In genomic region chr3:38585791-38586420, GRCh38 we compare ENCODE assay signal across 30 cellular contexts.
DNase-seq lines count a peak whose midpoint lies in the region; ATAC-seq and TF ChIP-seq lines count a peak whose summit lies in the region.
"Had no signal": no experiment of that assay in that cellular context is flagged by ENCODE, and none has a peak within 500 bp of the region (broad histone marks: within the 10 kb centered on the region; RNA-seq: fewer than 3 reads in every experiment).

No MANE protein-coding gene starts in this region.

- DNase-seq in activated CD4-positive, alpha-beta T cell treated with anti-CD3 and anti-CD28 coated beads for 1 hour, result peak; percentile 2
- DNase-seq in activated CD4-positive, alpha-beta T cell treated with anti-CD3 and anti-CD28 coated beads, Interleukin-2, amount 50 U/mL, for 4 hours, result no peak
- DNase-seq in H9 (peak; percentile 15), coronary artery (ENCODE audit: low spot score) (peak; percentile 57), sciatic nerve (ENCODE audit: low spot score) (peak; percentile 34), glutamatergic neuron (no peak)
- DNase-seq: 8988T; activated naive CD4-positive, alpha-beta T cell treated with Interleukin-2 at 50 U/mL for 16 hours; activated T-cell treated with anti-CD3 and anti-CD28 coated beads, Interleukin-2, amount 50 U/mL, for 72 hours; amygdala; brain microvascular endothelial cell; C1 segment of cervical spinal cord; Caco-2; effector CD4-positive, alpha-beta T cell; hypothalamus; NCI-H146; NCI-H226; NCI-H526 treated with DMSO at 0.1 percent for 48 hours; NK-92 treated with Interleukin-12 subunit alpha and Interleukin-12 subunit beta, amount 100 ng/mL, for 24 hours; nucleus accumbens; T-helper 1 cell had no signal

- H3K14ac ChIP-seq in H9 (ENCODE audit: insufficient read depth, low read length), result no peak overlapping the region

- H3K27ac ChIP-seq in H9 (ENCODE audit: insufficient read length, low read depth, low read length), result no peak overlapping the region
- no peak overlapping the region for H3K27ac ChIP-seq in coronary artery
- H3K27ac ChIP-seq: brain microvascular endothelial cell, left lung, psoas muscle, SK-N-MC had no signal

- H3K4me1 ChIP-seq in H9 (ENCODE audit: insufficient read depth, low read length), result no peaks in the 10 kb centered on the region
- H3K4me1 ChIP-seq: Caco-2, left lung, psoas muscle had no signal

- intact Hi-C loops in sciatic nerve (cut with DNase I), result no loop called here

- H2BK12ac ChIP-seq in H9 (ENCODE audit: insufficient read length, low read depth, low read length), result no peak overlapping the region

- no peak overlapping the region for H3K4ac ChIP-seq in H9 (ENCODE audit: low read depth, low read length)

- no peaks in the 10 kb centered on the region for H3K27me3 ChIP-seq in H9 (ENCODE audit: insufficient read depth, low read length)
- H3K27me3 ChIP-seq: brain microvascular endothelial cell, left lung had no signal

- no peaks in the 10 kb centered on the region for H3K9me3 ChIP-seq in H9 (ENCODE audit: control insufficient read depth, low read depth, low read length)
- H3K9me3 ChIP-seq: Caco-2, left lung, psoas muscle had no signal

- no peak overlapping the region for H3K4me2 ChIP-seq in H9 (ENCODE audit: insufficient read depth, insufficient read length, low read length)

- no peak overlapping the region for H3K9ac ChIP-seq in H9 (ENCODE audit: extremely low read depth, insufficient read length, low read length)

- H3K79me2 ChIP-seq in H9 (ENCODE audit: insufficient read depth, low read length), result no peaks in the 10 kb centered on the region

- H3K27ac Mint-ChIP-seq in H9 (no peak overlapping the region), glutamatergic neuron (ENCODE audit: unreplicated experiment) (no peak overlapping the region)
- H3K27ac Mint-ChIP-seq: activated T-cell treated with anti-CD3 and anti-CD28 coated beads, Interleukin-2, amount 50 U/mL, for 72 hours; IgD-negative memory B cell; naive thymus-derived CD4-positive, alpha-beta T cell; stimulated activated effector memory CD8-positive, alpha-beta T cell treated with anti-CD3 and anti-CD28 coated beads, Interleukin-12 subunit alpha, Interleukin-12 subunit beta, amount 100 ng/mL, for 72 hours had no signal

- H2AFZ ChIP-seq in H9 (ENCODE audit: low read length), result no peak overlapping the region

- H2BK15ac ChIP-seq in H9 (ENCODE audit: low read depth, low read length), result no peak overlapping the region

- peaks cover 0 to 1% (median 0%) of the 10 kb centered on the region in 3 experiments; a peak in 2 of 7 replicates for H3K36me3 Mint-ChIP-seq in H9 (ENCODE audit: insufficient read depth in 1 of 3, low read depth in 3 of 3)
- H3K36me3 Mint-ChIP-seq in glutamatergic neuron (ENCODE audit: unreplicated experiment), result no peaks in the 10 kb centered on the region
- H3K36me3 Mint-ChIP-seq: IgD-negative memory B cell; naive thymus-derived CD4-positive, alpha-beta T cell; stimulated activated effector memory CD8-positive, alpha-beta T cell treated with anti-CD3 and anti-CD28 coated beads, Interleukin-12 subunit alpha, Interleukin-12 subunit beta, amount 100 ng/mL, for 72 hours had no signal

- no peak overlapping the region for H3K23ac ChIP-seq in H9 (ENCODE audit: insufficient read length, low read depth, low read length)

- no peak overlapping the region for H4K8ac ChIP-seq in H9 (replicated peaks; ENCODE audit: insufficient read length, low read depth, low read length)

- no peaks in the 10 kb centered on the region for H3K79me1 ChIP-seq in H9 (ENCODE audit: insufficient read depth, low read depth, low read length, poor library complexity, severe bottlenecking)

- H3K18ac ChIP-seq in H9 (ENCODE audit: insufficient read length, low read depth, low read length), result no peak overlapping the region

- no peak for TF ChIP-seq CTCF in H9 (conservative IDR thresholded peaks at IDR 0.05)
- TF ChIP-seq CTCF in coronary artery (IDR thresholded peaks at IDR 0.05), result no peak
- no peak for TF ChIP-seq CTCF in glutamatergic neuron (IDR thresholded peaks at IDR 0.05; ENCODE audit: partially characterized antibody, unreplicated experiment)

- H3K56ac ChIP-seq in H9 (ENCODE audit: insufficient read length, low read depth, low read length), result no peak overlapping the region

- ATAC-seq in sciatic nerve (no peak), GM21526 (IDR thresholded peaks at IDR 0.05; ENCODE audit: low FRiP score, unreplicated experiment) (no peak), GM21529 (IDR thresholded peaks at IDR 0.05; ENCODE audit: unreplicated experiment) (no peak)
- ATAC-seq: activated CD4-positive, CD25-positive, alpha-beta regulatory T cell treated with anti-CD3 and anti-CD28 coated beads, Interleukin-2, amount 50 U/mL, for 24 hours; activated T-cell treated with anti-CD3 and anti-CD28 coated beads, Interleukin-2, amount 50 U/mL, for 72 hours; left lung; naive thymus-derived CD4-positive, alpha-beta T cell; psoas muscle; stimulated activated effector memory CD8-positive, alpha-beta T cell treated with anti-CD3 and anti-CD28 coated beads, Interleukin-12 subunit alpha, Interleukin-12 subunit beta, amount 100 ng/mL, for 72 hours had no signal

- no CpG with 5 or more reads among the region's 8 CpGs for WGBS in H9 (ENCODE audit: extremely low coverage, insufficient read length, low lambda C conversion rate)

- no peaks in the 10 kb centered on the region for H3K9me3 Mint-ChIP-seq in H9
- H3K9me3 Mint-ChIP-seq in glutamatergic neuron (ENCODE audit: unreplicated experiment), result peaks cover 4% of the 10 kb centered on the region
- H3K9me3 Mint-ChIP-seq: activated T-cell treated with anti-CD3 and anti-CD28 coated beads, Interleukin-2, amount 50 U/mL, for 72 hours; IgD-negative memory B cell; naive thymus-derived CD4-positive, alpha-beta T cell; stimulated activated effector memory CD8-positive, alpha-beta T cell treated with anti-CD3 and anti-CD28 coated beads, Interleukin-12 subunit alpha, Interleukin-12 subunit beta, amount 100 ng/mL, for 72 hours had no signal

- H3K4me1 Mint-ChIP-seq in H9 (peaks cover 4 to 9% of the 10 kb centered on the region in 2 experiments; a peak in 3 of 4 replicates), glutamatergic neuron (ENCODE audit: low read depth, unreplicated experiment) (no peaks in the 10 kb centered on the region)
- H3K4me1 Mint-ChIP-seq: stimulated activated effector memory CD8-positive, alpha-beta T cell treated with anti-CD3 and anti-CD28 coated beads, Interleukin-12 subunit alpha, Interleukin-12 subunit beta, amount 100 ng/mL, for 72 hours had no signal

- H4K5ac ChIP-seq in H9 (ENCODE audit: insufficient read length, low read depth, low read length), result no peak overlapping the region

- no peak overlapping the region for H2AK5ac ChIP-seq in H9 (ENCODE audit: insufficient read length, low read length)

- H2BK5ac ChIP-seq in H9 (ENCODE audit: insufficient read length, low read length), result no peak overlapping the region

- no peak overlapping the region for H4K91ac ChIP-seq in H9 (ENCODE audit: insufficient read length, low read depth, low read length)

- H3K27me3 Mint-ChIP-seq in H9 (ENCODE audit: low read depth) (no peaks in the 10 kb centered on the region; the same call in 1 of the 2 replicates), glutamatergic neuron (ENCODE audit: unreplicated experiment) (peaks cover 2% of the 10 kb centered on the region)

- H2BK120ac ChIP-seq in H9 (ENCODE audit: low read depth, low read length, poor library complexity, severe bottlenecking), result no peak overlapping the region

- H4K20me1 ChIP-seq in H9 (ENCODE audit: control insufficient read depth, insufficient read depth, insufficient read length), result no peaks in the 10 kb centered on the region

- no peak overlapping the region for H3K4me3 ChIP-seq in coronary artery
- H3K4me3 ChIP-seq: left lung, psoas muscle, SK-N-MC had no signal

- no peak overlapping the region for H3T11ph ChIP-seq in H9 (ENCODE audit: low read length)

- H2BK20ac ChIP-seq in H9 (ENCODE audit: low read depth, low read length, poor library complexity, severe bottlenecking), result no peak overlapping the region

- H3K4me3 Mint-ChIP-seq in H9 (no peak overlapping the region), glutamatergic neuron (ENCODE audit: unreplicated experiment) (no peak overlapping the region)
- H3K4me3 Mint-ChIP-seq: activated T-cell treated with anti-CD3 and anti-CD28 coated beads, Interleukin-2, amount 50 U/mL, for 72 hours; IgD-negative memory B cell; naive thymus-derived CD4-positive, alpha-beta T cell; stimulated activated effector memory CD8-positive, alpha-beta T cell treated with anti-CD3 and anti-CD28 coated beads, Interleukin-12 subunit alpha, Interleukin-12 subunit beta, amount 100 ng/mL, for 72 hours had no signal

- no peaks in the 10 kb centered on the region for H3K23me2 ChIP-seq in H9 (ENCODE audit: insufficient read length, low read depth, low read length, poor library complexity, severe bottlenecking)

Comparison
In these comparisons a context has a peak if more than half of its experiments do, and no peak if none do; other contexts are left out.
1. DNase-seq: peak in activated CD4-positive, alpha-beta T cell treated with anti-CD3 and anti-CD28 coated beads for 1 hour (single experiment), H9 (single experiment), coronary artery (single experiment) and sciatic nerve (single experiment); none in activated CD4-positive, alpha-beta T cell treated with anti-CD3 and anti-CD28 coated beads, Interleukin-2, amount 50 U/mL, for 4 hours (0 of 2) and glutamatergic neuron (single experiment).